In the genomic region with DNA sequence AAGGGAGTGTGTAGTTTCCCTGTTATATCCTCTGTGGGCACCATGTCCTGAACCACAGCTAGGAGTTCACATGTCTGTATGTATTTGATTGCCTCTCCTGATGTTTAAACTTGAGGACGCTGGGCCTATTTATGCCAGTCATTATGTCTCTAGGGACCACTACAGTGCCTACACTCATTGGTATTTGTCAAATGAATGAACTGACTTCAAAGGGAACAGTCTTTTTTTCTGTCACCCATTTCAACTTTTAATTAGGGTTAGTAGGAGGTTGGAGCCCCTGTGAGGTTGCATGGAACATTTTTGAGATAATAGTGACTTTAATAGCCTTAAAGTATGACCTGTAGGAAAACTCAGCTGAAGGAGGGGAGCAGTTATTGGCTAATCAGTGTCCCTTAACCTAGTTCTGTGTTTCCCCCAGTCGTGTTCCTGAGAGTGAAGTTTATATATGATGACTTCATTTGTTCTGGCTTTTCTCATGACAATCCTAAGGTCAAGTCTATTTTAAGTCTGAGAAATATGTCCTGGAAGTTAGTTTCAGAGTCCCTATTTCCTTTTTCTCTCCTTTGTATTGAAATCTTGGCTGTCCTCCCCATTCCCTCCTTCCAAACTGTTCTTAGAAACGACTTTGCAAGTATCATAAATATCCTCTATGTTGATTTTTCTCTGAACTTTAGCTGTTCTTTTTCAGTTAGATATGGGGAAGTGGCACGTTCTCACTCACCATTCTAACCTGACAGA, we compare ENCODE assay signal across 9 cellular contexts. TPM values are rescaled to one million over a fixed set of nuclear protein-coding genes. Genes with fewer than 3 reads are reported as not detected.
DNase-seq lines count a peak whose midpoint lies in the region; ATAC-seq and TF ChIP-seq lines count a peak whose summit lies in the region.
"Had no signal": no experiment of that assay in that cellular context is flagged by ENCODE, and none has a peak within 500 bp of the region (broad histone marks: within the 10 kb centered on the region; RNA-seq: fewer than 3 reads in every experiment).

No MANE protein-coding gene starts in this region.

- peak overlapping the region; percentile 27 to 42 for H3K27ac ChIP-seq in esophagus (ENCODE audit: low read depth in 2 of 2, low read length in 1 of 2)
- H3K27ac ChIP-seq in osteoblast (ENCODE audit: low read depth, low read length) = no peak overlapping the region

- H3K36me3 Mint-ChIP-seq in immature natural killer cell = no peaks in the 10 kb centered on the region

- H3K4me1 Mint-ChIP-seq in immature natural killer cell = peaks cover 24 to 36% of the 10 kb centered on the region in 2 donors

- H3K27ac Mint-ChIP-seq in immature natural killer cell = no peak overlapping the region

- peak overlapping the region; percentile 28 for H3K4me2 ChIP-seq in osteoblast (ENCODE audit: insufficient read depth, low read length)

- DNase-seq in CD1c-positive myeloid dendritic cell (ENCODE audit: extremely low spot score) (peak; percentile 69), NCI-H1092 treated with DMSO at 0.1 percent for 48 hours (lab: John Stamatoyannopoulos, UW) (peak; percentile 41), osteoblast (ENCODE audit: insufficient read length, low spot score, missing footprints) (no peak), NCI-H2029 (lab: John Stamatoyannopoulos, UW) (no peak), immature natural killer cell (no peak)
- DNase-seq: activated CD4-positive, alpha-beta T cell treated with anti-CD3 and anti-CD28 coated beads for 48 hours had no signal

- H3K27me3 Mint-ChIP-seq in immature natural killer cell (ENCODE audit: low read depth in 3 of 3) = peaks cover 0 to 3% (median 3%) of the 10 kb centered on the region in 3 donors

- WGBS in esophagus, 2 donors = 10 to 27% methylated on average over 4 of the region's 4 CpGs

- H2AFZ ChIP-seq in osteoblast (ENCODE audit: low read length) = no peak overlapping the region

- H3K9me3 ChIP-seq in esophagus (ENCODE audit: control insufficient read depth in 2 of 2, insufficient read depth in 1 of 2, low read depth in 1 of 2, low read length in 1 of 2) (no peaks in the 10 kb centered on the region), osteoblast (ENCODE audit: low read depth, low read length) (no peaks in the 10 kb centered on the region)

- ATAC-seq in SK-N-SH treated with all-trans-retinoic acid at 6 μM for 48 hours = no peak
- no peak for ATAC-seq in HG03039 (IDR thresholded peaks at IDR 0.05; ENCODE audit: unreplicated experiment)

- peaks cover 16% of the 10 kb centered on the region for H4K20me1 ChIP-seq in osteoblast (ENCODE audit: insufficient read depth, low read length)

- H3K4me3 ChIP-seq in esophagus (ENCODE audit: low read depth in 1 of 2, low read length in 2 of 2) (no peak overlapping the region), osteoblast (ENCODE audit: insufficient read depth, low read length) (no peak overlapping the region)

- H3K36me3 ChIP-seq in esophagus (ENCODE audit: control insufficient read depth in 2 of 2, insufficient read depth in 2 of 2, low read length in 1 of 2) (no peaks in the 10 kb centered on the region), osteoblast (ENCODE audit: insufficient read depth, low read length) (no peaks in the 10 kb centered on the region)

- no peaks in the 10 kb centered on the region for H3K9me3 Mint-ChIP-seq in immature natural killer cell

- H3K4me1 ChIP-seq in esophagus (ENCODE audit: control insufficient read depth in 2 of 2, insufficient read depth in 2 of 2, low read length in 1 of 2) = peaks cover 0 to 7% of the 10 kb centered on the region in 2 donors
- peaks cover 12% of the 10 kb centered on the region for H3K4me1 ChIP-seq in osteoblast (ENCODE audit: insufficient read depth, low read length)

- H3K27me3 ChIP-seq in esophagus (ENCODE audit: control insufficient read depth in 1 of 2, insufficient read depth in 2 of 2, low read length in 2 of 2) (no peaks in the 10 kb centered on the region), osteoblast (ENCODE audit: insufficient read depth, low read length) (no peaks in the 10 kb centered on the region)

- no peak overlapping the region for H3K4me3 Mint-ChIP-seq in immature natural killer cell

- H3K79me2 ChIP-seq in osteoblast (ENCODE audit: insufficient read depth, low read length) = peaks cover 78% of the 10 kb centered on the region

- TF ChIP-seq CTCF in osteoblast (IDR thresholded peaks at IDR 0.05; ENCODE audit: extremely low read depth, low read depth, low read length) = no peak

TF ChIP-seq in SK-N-SH treated with all-trans-retinoic acid at 6 μM for 48 hours, 23 proteins besides CTCF, POLR2A, EP300 and RAD21:
- TF ChIP-seq BACH2 (CRISPR knock-in tag; IDR thresholded peaks at IDR 0.05; ENCODE audit: borderline replicate concordance) (no peak), RARB (CRISPR knock-in tag; IDR thresholded peaks at IDR 0.05) (no peak), GLIS3 (CRISPR knock-in tag; IDR thresholded peaks at IDR 0.05) (no peak)

RNA-seq across cellular contexts. Expression of a gene that starts 29.0 kb away (rescaled TPM):
- polyA plus RNA-seq in esophagus (10 to 100 TPM in 1 of 2 donors, 1 to 10 TPM in 1; 6.6 to 10.1 TPM), immature natural killer cell (1 to 10 TPM in 2 of 3 donors, under 1 TPM in 1; 0.87 to 3.4 (median 2.4) TPM)
- total RNA-seq in osteoblast = 30.4 and 38.3 TPM in 2 replicates

Comparison
In these comparisons a context has a peak if more than half of its experiments do, and no peak if none do; other contexts are left out.
1. DNase-seq: peak in CD1c-positive myeloid dendritic cell (single experiment) and NCI-H1092 treated with DMSO at 0.1 percent for 48 hours (single experiment); none in osteoblast (single experiment), NCI-H2029 (single experiment) and immature natural killer cell (0 of 3).